Comparison of ENCODE assay signal across 37 cellular contexts in the genomic region with DNA sequence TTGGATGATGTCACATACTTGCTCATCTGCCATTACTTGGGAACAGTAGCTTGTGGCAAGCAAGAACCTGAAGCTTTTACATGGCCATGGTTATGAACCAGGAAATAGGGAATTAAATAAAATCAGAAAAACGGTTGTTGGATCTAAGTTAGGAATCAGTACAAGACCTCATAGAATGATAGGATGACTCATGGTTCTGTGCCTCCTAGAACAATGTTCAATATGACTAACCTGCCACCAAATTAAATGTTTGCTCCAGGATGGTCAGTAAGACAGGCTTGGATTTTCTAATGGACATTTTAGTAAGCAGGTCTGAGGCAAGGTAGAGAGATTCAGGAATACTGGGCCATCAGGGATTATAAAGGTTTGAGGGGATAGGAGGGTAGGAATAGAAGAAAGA.
A peak's percentile ranks its signal among the peaks of the same experiment; 100 is the strongest.
DNase-seq lines count a peak whose midpoint lies in the region; ATAC-seq, FAIRE-seq and TF ChIP-seq lines count a peak whose summit lies in the region.
"Had no signal": no experiment of that assay in that cellular context is flagged by ENCODE, and none has a peak within 500 bp of the region (broad histone marks: within the 10 kb centered on the region; RNA-seq: fewer than 3 reads in every experiment).

No MANE protein-coding gene starts in this region.

- H3K27ac ChIP-seq in ACC112 (ENCODE audit: low read depth, low read length): no peak overlapping the region
- H3K27ac ChIP-seq in GM23338 (ENCODE audit: low read depth): no peak overlapping the region
- H3K27ac ChIP-seq in astrocyte (ENCODE audit: low read depth, low read length): no peak overlapping the region
- no peak overlapping the region for H3K27ac ChIP-seq in right atrium auricular region
- H3K27ac ChIP-seq: gastrocnemius medialis, hepatocyte had no signal

- no peaks in the 10 kb centered on the region for H3K27me3 ChIP-seq in ACC112 (ENCODE audit: insufficient read depth, low read length)
- no peaks in the 10 kb centered on the region for H3K27me3 ChIP-seq in GM23338 (ENCODE audit: insufficient read depth)
- no peaks in the 10 kb centered on the region for H3K27me3 ChIP-seq in astrocyte (ENCODE audit: insufficient read depth, low read length)
- no peaks in the 10 kb centered on the region for H3K27me3 ChIP-seq in right atrium auricular region
- H3K27me3 ChIP-seq: gastrocnemius medialis, hepatocyte had no signal

- no peak for ATAC-seq in GM23338
- no peak for ATAC-seq in natural killer cell treated with Interleukin-12 subunit alpha and Interleukin-12 subunit beta and Interleukin-15 and Interleukin-18, amount 100 ng/mL, for 72 hours
- ATAC-seq: activated CD4-positive, alpha-beta T cell treated with anti-CD3 and anti-CD28 coated beads for 36 hours; gastrocnemius medialis; GM12878; mucosa of descending colon; stimulated activated naive B cell treated with anti-CD40 and anti-IgM and Interleukin-4, amounts not matched to agents 10 μg/mL and 1 μg/mL and 100 μg/mL, for 72 hours had no signal

- H3K9me3 Mint-ChIP-seq in GM23338: no peaks in the 10 kb centered on the region
- no peaks in the 10 kb centered on the region for H3K9me3 Mint-ChIP-seq in astrocyte (ENCODE audit: unreplicated experiment)
- peaks cover 13% of the 10 kb centered on the region for H3K9me3 Mint-ChIP-seq in natural killer cell treated with Interleukin-12 subunit alpha and Interleukin-12 subunit beta and Interleukin-15 and Interleukin-18, amount 100 ng/mL, for 72 hours
- H3K9me3 Mint-ChIP-seq: nephron; stimulated activated naive B cell treated with anti-CD40 and anti-IgM and Interleukin-4, amounts not matched to agents 10 μg/mL and 1 μg/mL and 100 μg/mL, for 72 hours had no signal

- H3K79me2 ChIP-seq in ACC112 (ENCODE audit: control insufficient read depth, insufficient read depth, low read length, unreplicated experiment) (no peaks in the 10 kb centered on the region), GM23338 (replicated peaks; ENCODE audit: insufficient read depth) (no peaks in the 10 kb centered on the region), astrocyte (ENCODE audit: insufficient read depth, low read length) (no peaks in the 10 kb centered on the region)
- H3K79me2 ChIP-seq: hepatocyte had no signal

- no peak overlapping the region for H3K4me3 Mint-ChIP-seq in GM23338
- no peak overlapping the region for H3K4me3 Mint-ChIP-seq in astrocyte (ENCODE audit: unreplicated experiment)
- H3K4me3 Mint-ChIP-seq in natural killer cell treated with Interleukin-12 subunit alpha and Interleukin-12 subunit beta and Interleukin-15 and Interleukin-18, amount 100 ng/mL, for 72 hours: no peak overlapping the region
- H3K4me3 Mint-ChIP-seq: activated CD4-positive, alpha-beta T cell treated with anti-CD3 and anti-CD28 coated beads for 36 hours; B cell; CD4-positive, alpha-beta memory T cell; nephron; stimulated activated naive B cell treated with anti-CD40 and anti-IgM and Interleukin-4, amounts not matched to agents 10 μg/mL and 1 μg/mL and 100 μg/mL, for 72 hours had no signal

- H3K4me1 ChIP-seq in ACC112 (ENCODE audit: control insufficient read depth, insufficient read depth, low read length, unreplicated experiment): peaks cover 8% of the 10 kb centered on the region
- H3K4me1 ChIP-seq in GM23338 (ENCODE audit: insufficient read depth): no peaks in the 10 kb centered on the region
- H3K4me1 ChIP-seq in astrocyte (ENCODE audit: insufficient read depth, low read length): no peaks in the 10 kb centered on the region
- no peaks in the 10 kb centered on the region for H3K4me1 ChIP-seq in right atrium auricular region
- H3K4me1 ChIP-seq: gastrocnemius medialis had no signal

- H3K4me1 Mint-ChIP-seq in GM23338: peaks cover 2% of the 10 kb centered on the region; the same call in 1 of the 3 replicates
- no peaks in the 10 kb centered on the region for H3K4me1 Mint-ChIP-seq in astrocyte (ENCODE audit: low read depth, unreplicated experiment)
- no peaks in the 10 kb centered on the region for H3K4me1 Mint-ChIP-seq in natural killer cell treated with Interleukin-12 subunit alpha and Interleukin-12 subunit beta and Interleukin-15 and Interleukin-18, amount 100 ng/mL, for 72 hours (ENCODE audit: low read depth in 2 of 2)
- H3K4me1 Mint-ChIP-seq: activated CD4-positive, alpha-beta T cell treated with anti-CD3 and anti-CD28 coated beads for 36 hours; B cell; CD4-positive, alpha-beta memory T cell; nephron; stimulated activated naive B cell treated with anti-CD40 and anti-IgM and Interleukin-4, amounts not matched to agents 10 μg/mL and 1 μg/mL and 100 μg/mL, for 72 hours had no signal

- no peaks in the 10 kb centered on the region for H3F3A ChIP-seq in GM23338 (replicated peaks; ENCODE audit: low read depth)

- H3K27me3 Mint-ChIP-seq in GM23338 (ENCODE audit: insufficient read depth, low read depth, poor library complexity): peaks cover 3% of the 10 kb centered on the region
- no peaks in the 10 kb centered on the region for H3K27me3 Mint-ChIP-seq in astrocyte (ENCODE audit: low read depth, unreplicated experiment)
- no peaks in the 10 kb centered on the region for H3K27me3 Mint-ChIP-seq in natural killer cell treated with Interleukin-12 subunit alpha and Interleukin-12 subunit beta and Interleukin-15 and Interleukin-18, amount 100 ng/mL, for 72 hours
- H3K27me3 Mint-ChIP-seq: activated CD4-positive, alpha-beta T cell treated with anti-CD3 and anti-CD28 coated beads for 36 hours; B cell; CD4-positive, alpha-beta memory T cell; stimulated activated naive B cell treated with anti-CD40 and anti-IgM and Interleukin-4, amounts not matched to agents 10 μg/mL and 1 μg/mL and 100 μg/mL, for 72 hours had no signal

- no peak overlapping the region for H3K9ac ChIP-seq in astrocyte (ENCODE audit: low read length)

- no peak for DNase-seq in GM23338 (ENCODE audit: low spot score)
- peak; percentile 19 for DNase-seq in astrocyte (ENCODE audit: low read depth)
- DNase-seq in fibroblast of the aortic adventitia (ENCODE audit: low read depth): peak; percentile 20
- DNase-seq in urothelium cell line (ENCODE audit: low spot score): no peak
- no peak for DNase-seq in dedifferentiated amniotic fluid mesenchymal stem cell (ENCODE audit: extremely low spot score)
- DNase-seq in natural killer cell treated with Interleukin-12 subunit alpha and Interleukin-12 subunit beta and Interleukin-15 and Interleukin-18, amount 100 ng/mL, for 72 hours (ENCODE audit: low spot score): no peak
- no peak for DNase-seq in right atrium auricular region (ENCODE audit: low spot score)
- DNase-seq: activated CD4-positive, alpha-beta T cell treated with anti-CD3 and anti-CD28 coated beads for 36 hours; activated CD8-positive, alpha-beta memory T cell treated with anti-CD3 and anti-CD28 coated beads for 24 hours; activated naive CD4-positive, alpha-beta T cell treated with anti-CD3 and anti-CD28 coated beads, Interleukin-2, amount 50 U/mL, for 16 hours; activated T-cell treated with anti-CD3 and anti-CD28 coated beads for 4 hours; amniotic stem cell; CD4-positive, alpha-beta memory T cell; effector CD8-positive, alpha-beta T cell; erythroblast; gastrocnemius medialis; Karpas-422; mucosa of descending colon; MV-4-11; NCI-H1436; NCI-H2081; NCI-H2227 treated with DMSO at 0.1 percent for 48 hours; NCI-H526; OCI-M1; SHP77; stimulated activated naive B cell treated with anti-CD40 and anti-IgM and Interleukin-4, amounts not matched to agents 10 μg/mL and 1 μg/mL and 100 μg/mL, for 72 hours; substantia nigra; trophoblast cell had no signal

- no peak overlapping the region for H3K4me2 ChIP-seq in GM23338
- no peak overlapping the region for H3K4me2 ChIP-seq in astrocyte (ENCODE audit: low read length)
- H3K4me2 ChIP-seq: hepatocyte had no signal

- TF ChIP-seq CTCF in GM23338 (conservative IDR thresholded peaks at IDR 0.05; ENCODE audit: low read depth in 2 of 2): no peak
- no peak for TF ChIP-seq CTCF in astrocyte (IDR thresholded peaks at IDR 0.05; ENCODE audit: insufficient read depth, low read depth, low read length)
- TF ChIP-seq CTCF in fibroblast of the aortic adventitia (IDR thresholded peaks at IDR 0.05; ENCODE audit: insufficient read depth, low read length): no peak
- no peak for TF ChIP-seq CTCF in right atrium auricular region (IDR thresholded peaks at IDR 0.05)

- H3K9me2 ChIP-seq in GM23338 (ENCODE audit: insufficient read depth): no peaks in the 10 kb centered on the region

- peak overlapping the region; percentile 78 for H2AFZ ChIP-seq in ACC112 (ENCODE audit: low read length, unreplicated experiment)
- H2AFZ ChIP-seq in GM23338: no peak overlapping the region
- H2AFZ ChIP-seq in astrocyte (ENCODE audit: low read depth, low read length): no peak overlapping the region
- H2AFZ ChIP-seq: hepatocyte had no signal

- FAIRE-seq in astrocyte (lab: Jason Lieb, UNC) (no peak), urothelium cell line (lab: Jason Lieb, UNC) (no peak)
- FAIRE-seq: colon, GM12878, H54 had no signal

- H3K36me3 Mint-ChIP-seq in GM23338 (ENCODE audit: low read depth) (no peaks in the 10 kb centered on the region), astrocyte (ENCODE audit: low read depth, unreplicated experiment) (no peaks in the 10 kb centered on the region)
- no peaks in the 10 kb centered on the region for H3K36me3 Mint-ChIP-seq in natural killer cell treated with Interleukin-12 subunit alpha and Interleukin-12 subunit beta and Interleukin-15 and Interleukin-18, amount 100 ng/mL, for 72 hours
- H3K36me3 Mint-ChIP-seq: CD4-positive, alpha-beta memory T cell; stimulated activated naive B cell treated with anti-CD40 and anti-IgM and Interleukin-4, amounts not matched to agents 10 μg/mL and 1 μg/mL and 100 μg/mL, for 72 hours had no signal

- H3K27ac Mint-ChIP-seq in GM23338 (peak overlapping the region; percentile 19; the same call in 1 of the 2 replicates), astrocyte (ENCODE audit: unreplicated experiment) (no peak overlapping the region)
- no peak overlapping the region for H3K27ac Mint-ChIP-seq in natural killer cell treated with Interleukin-12 subunit alpha and Interleukin-12 subunit beta and Interleukin-15 and Interleukin-18, amount 100 ng/mL, for 72 hours
- H3K27ac Mint-ChIP-seq: activated CD4-positive, alpha-beta T cell treated with anti-CD3 and anti-CD28 coated beads for 36 hours; activated T-helper 2 cell treated with anti-CD3 and anti-CD28 coated beads, Interferon-gamma antibody, Interleukin-2, Interleukin-4, amounts not matched to agents 10 μg/mL and 5 μg/mL and 100 μg/mL, durations not matched to agents 14 hours and 24 hours and 36 hours; B cell; CD4-positive, alpha-beta memory T cell; nephron; stimulated activated naive B cell treated with anti-CD40 and anti-IgM and Interleukin-4, amounts not matched to agents 10 μg/mL and 1 μg/mL and 100 μg/mL, for 72 hours had no signal

- H3K36me3 ChIP-seq in ACC112 (ENCODE audit: insufficient read depth, low read length): no peaks in the 10 kb centered on the region
- H3K36me3 ChIP-seq in GM23338 (ENCODE audit: insufficient read depth): no peaks in the 10 kb centered on the region
- H3K36me3 ChIP-seq in astrocyte (ENCODE audit: insufficient read depth, low read length): no peaks in the 10 kb centered on the region
- H3K36me3 ChIP-seq in right atrium auricular region: no peaks in the 10 kb centered on the region
- H3K36me3 ChIP-seq: gastrocnemius medialis had no signal

- H3K9me3 ChIP-seq in astrocyte (ENCODE audit: insufficient read depth, low read depth, low read length) (no peaks in the 10 kb centered on the region), right atrium auricular region (no peaks in the 10 kb centered on the region)
- H3K9me3 ChIP-seq: gastrocnemius medialis, mucosa of descending colon had no signal

- no peak overlapping the region for H3K4me3 ChIP-seq in ACC112 (ENCODE audit: low read depth, low read length)
- no peak overlapping the region for H3K4me3 ChIP-seq in GM23338
- H3K4me3 ChIP-seq in astrocyte (ENCODE audit: insufficient read depth, low read depth, low read length): no peak overlapping the region
- H3K4me3 ChIP-seq in fibroblast of the aortic adventitia (ENCODE audit: low read depth, low read length): no peak overlapping the region
- H3K4me3 ChIP-seq in right atrium auricular region: no peak overlapping the region
- H3K4me3 ChIP-seq: gastrocnemius medialis, GM12878, hepatocyte, lung, mucosa of descending colon had no signal

- H4K20me1 ChIP-seq in GM23338 (replicated peaks; ENCODE audit: insufficient read depth): no peaks in the 10 kb centered on the region
- no peaks in the 10 kb centered on the region for H4K20me1 ChIP-seq in astrocyte (ENCODE audit: insufficient read depth, low read length)

Comparison
In these comparisons a context has a peak if more than half of its experiments do, and no peak if none do; other contexts are left out.
1. DNase-seq: peak in astrocyte (single experiment) and fibroblast of the aortic adventitia (single experiment); none in GM23338 (single experiment), urothelium cell line (single experiment), dedifferentiated amniotic fluid mesenchymal stem cell (single experiment), natural killer cell treated with Interleukin-12 subunit alpha and Interleukin-12 subunit beta and Interleukin-15 and Interleukin-18, amount 100 ng/mL, for 72 hours (single experiment) and right atrium auricular region (single experiment).